In genomic region chr2:205733082-205733481, GRCh38 we compare ENCODE assay signal across 23 cellular contexts. TPM values are rescaled to one million over a fixed set of nuclear protein-coding genes. Genes with fewer than 3 reads are reported as not detected.
DNase-seq lines count a peak whose midpoint lies in the region; ATAC-seq and TF ChIP-seq lines count a peak whose summit lies in the region.
"Had no signal": no experiment of that assay in that cellular context is flagged by ENCODE, and none has a peak within 500 bp of the region (broad histone marks: within the 10 kb centered on the region; RNA-seq: fewer than 3 reads in every experiment).

No MANE protein-coding gene starts in this region.

- H3K27me3 ChIP-seq in mammary epithelial cell (ENCODE audit: insufficient read depth, low read length) (no peaks in the 10 kb centered on the region), layer of hippocampus (ENCODE audit: control insufficient read depth, insufficient read depth, low read length) (no peaks in the 10 kb centered on the region), ovary (no peaks in the 10 kb centered on the region), vagina (no peaks in the 10 kb centered on the region)
- H3K27me3 ChIP-seq: body of pancreas, Peyer's patch, thyroid gland had no signal

- peaks cover 11% of the 10 kb centered on the region for H3K4me1 Mint-ChIP-seq in MCF 10A (ENCODE audit: insufficient read depth, unreplicated experiment)
- H3K4me1 Mint-ChIP-seq: T-helper 17 cell had no signal

- CTCF ChIA-PET in MCF 10A (lab: Yijun Ruan, JAX) = no interaction called here
- CTCF ChIA-PET in mammary epithelial cell (lab: Charles Lee; ENCODE audit: low non-redundant PET) = no interaction called here

- TF ChIP-seq EP300 in ovary (IDR thresholded peaks at IDR 0.05) = no peak

- H3K27me3 Mint-ChIP-seq in MCF 10A (ENCODE audit: insufficient read depth, unreplicated experiment) = no peaks in the 10 kb centered on the region
- H3K27me3 Mint-ChIP-seq: stimulated activated memory B cell treated with anti-CD40 and anti-IgM and Interleukin-4, amounts not matched to agents 10 μg/mL and 1 μg/mL and 100 μg/mL, for 72 hours had no signal

- TF ChIP-seq CTCF in MCF 10A (IDR thresholded peaks at IDR 0.05; ENCODE audit: unreplicated experiment) = no peak
- TF ChIP-seq CTCF in mammary epithelial cell (conservative IDR thresholded peaks at IDR 0.05 in 1 of 2, IDR thresholded peaks at IDR 0.05 in 1 of 2; ENCODE audit: extremely low read depth in 1 of 2, insufficient read depth in 1 of 2, low read depth in 1 of 2, low read length in 2 of 2) = no peak
- TF ChIP-seq CTCF in ovary (IDR thresholded peaks at IDR 0.05) = no peak
- TF ChIP-seq CTCF in vagina (IDR thresholded peaks at IDR 0.05) = no peak

- DNase-seq in MCF 10A (ENCODE audit: unreplicated experiment) (no peak), mammary epithelial cell (no peak), ovary (no peak), vagina (ENCODE audit: extremely low spot score in 2 of 2) (no peak), Right ventricle myocardium inferior (ENCODE audit: missing footprints) (no peak)
- DNase-seq: 8988T; activated effector memory CD4-positive, alpha-beta T cell treated with Interleukin-2 at 50 U/mL for 16 hours; body of pancreas; effector memory CD8-positive, alpha-beta T cell; left cardiac atrium; midbrain; NCI-H1092 treated with DMSO at 0.1 percent for 48 hours; NCI-H2029; NCI-H226; Peyer's patch; small intestine; T-helper 17 cell; thyroid gland had no signal

- dilution Hi-C loops in mammary epithelial cell (cut with HindIII; ENCODE audit: low sequenced_read_pairs) = no loop called here

- TF ChIP-seq POLR2A in ovary (IDR thresholded peaks at IDR 0.05) (no peak), vagina (IDR thresholded peaks at IDR 0.05) (no peak)

- peaks cover 17% of the 10 kb centered on the region for H3K36me3 ChIP-seq in mammary epithelial cell (ENCODE audit: insufficient read depth, low read length)
- H3K36me3 ChIP-seq in ovary = no peaks in the 10 kb centered on the region
- peaks cover 0 to 6% of the 10 kb centered on the region in 2 donors for H3K36me3 ChIP-seq in vagina
- H3K36me3 ChIP-seq: thyroid gland had no signal

- ATAC-seq in HG02763 (IDR thresholded peaks at IDR 0.05; ENCODE audit: unreplicated experiment) = no peak
- ATAC-seq in Right ventricle myocardium inferior = no peak
- no peak for ATAC-seq in HG03159 (IDR thresholded peaks at IDR 0.05; ENCODE audit: unreplicated experiment)
- ATAC-seq: body of pancreas; effector memory CD8-positive, alpha-beta T cell; HCT116; left cardiac atrium; stimulated activated memory B cell treated with anti-CD40 and anti-IgM and Interleukin-4, amounts not matched to agents 10 μg/mL and 1 μg/mL and 100 μg/mL, for 72 hours; T-helper 17 cell had no signal

- no peak overlapping the region for H3K4me2 ChIP-seq in mammary epithelial cell (ENCODE audit: insufficient read depth, low read depth, low read length)

- H3K27ac ChIP-seq in mammary epithelial cell (ENCODE audit: insufficient read depth, low read depth, low read length) = no peak overlapping the region
- peak overlapping the region; percentile 71 for H3K27ac ChIP-seq in layer of hippocampus (ENCODE audit: low read depth, low read length)
- H3K27ac ChIP-seq in ovary = peak overlapping the region; percentile 31 to 71
- H3K27ac ChIP-seq in vagina = peak overlapping the region; percentile 78
- H3K27ac ChIP-seq: body of pancreas had no signal

- H3K79me2 ChIP-seq in mammary epithelial cell (ENCODE audit: insufficient read depth, low read length) = no peaks in the 10 kb centered on the region

- BruUV-seq in MCF 10A (replicated peaks; lab: Mats Ljungman, UMichigan) (no TSS peak), mammary epithelial cell (replicated peaks; lab: Mats Ljungman, UMichigan) (no TSS peak)

- peak overlapping the region; percentile 61 for H3K27ac Mint-ChIP-seq in MCF 10A (ENCODE audit: low read depth, unreplicated experiment)
- H3K27ac Mint-ChIP-seq: effector memory CD8-positive, alpha-beta T cell; stimulated activated memory B cell treated with anti-CD40 and anti-IgM and Interleukin-4, amounts not matched to agents 10 μg/mL and 1 μg/mL and 100 μg/mL, for 72 hours; T-helper 17 cell had no signal

- H3K9me3 ChIP-seq in mammary epithelial cell (replicated peaks; ENCODE audit: insufficient read depth, low read length) = no peaks in the 10 kb centered on the region
- no peaks in the 10 kb centered on the region for H3K9me3 ChIP-seq in ovary
- no peaks in the 10 kb centered on the region for H3K9me3 ChIP-seq in vagina
- H3K9me3 ChIP-seq: body of pancreas, Peyer's patch, thyroid gland had no signal

- H3K4me3 Mint-ChIP-seq in MCF 10A (ENCODE audit: unreplicated experiment) = no peak overlapping the region
- H3K4me3 Mint-ChIP-seq: effector memory CD8-positive, alpha-beta T cell; stimulated activated memory B cell treated with anti-CD40 and anti-IgM and Interleukin-4, amounts not matched to agents 10 μg/mL and 1 μg/mL and 100 μg/mL, for 72 hours; T-helper 17 cell had no signal

- intact Hi-C loops in MCF 10A (cut with micrococcal nuclease) (no loop called here), mammary epithelial cell (cut with micrococcal nuclease) (no loop called here), ovary (cut with DNase I) (loop anchor here in 2 of 4 donors (10.0 kb wide), 1 partner anchor 48 kb away; the partner anchor contains the start of gene NRP2 (in 2 of the 2)), vagina (cut with DNase I) (no loop called here), Right ventricle myocardium inferior (cut with DNase I) (no loop called here)

- WGBS in mammary epithelial cell (ENCODE audit: low coverage, missing lambda C conversion rate) = 94% methylated on average over 9 of the region's 9 CpGs
- whole genome bisulfite sequencing in ovary, 3 donors = 75 to 90% (median 85%) methylated on average over 9 of the region's 9 CpGs

- no peak overlapping the region for H3K9ac ChIP-seq in mammary epithelial cell (ENCODE audit: insufficient read depth, low read length)

- no peaks in the 10 kb centered on the region for H3K36me3 Mint-ChIP-seq in MCF 10A (ENCODE audit: insufficient read depth, unreplicated experiment)
- H3K36me3 Mint-ChIP-seq: stimulated activated memory B cell treated with anti-CD40 and anti-IgM and Interleukin-4, amounts not matched to agents 10 μg/mL and 1 μg/mL and 100 μg/mL, for 72 hours had no signal

- in situ Hi-C loops in mammary epithelial cell (cut with MboI; ENCODE audit: low sequenced_read_pairs in 2 of 2) = no loop called here

- peaks cover 7% of the 10 kb centered on the region for H3K4me1 ChIP-seq in mammary epithelial cell (ENCODE audit: insufficient read depth, low read length)
- H3K4me1 ChIP-seq in ovary (ENCODE audit: insufficient read depth) = peaks cover 19% of the 10 kb centered on the region
- H3K4me1 ChIP-seq in vagina = peaks cover 22% of the 10 kb centered on the region
- H3K4me1 ChIP-seq: body of pancreas had no signal

- no peak overlapping the region for H2AFZ ChIP-seq in mammary epithelial cell (ENCODE audit: low read depth, low read length)

- no peaks in the 10 kb centered on the region for H3K9me3 Mint-ChIP-seq in MCF 10A (ENCODE audit: unreplicated experiment)
- H3K9me3 Mint-ChIP-seq: effector memory CD8-positive, alpha-beta T cell; stimulated activated memory B cell treated with anti-CD40 and anti-IgM and Interleukin-4, amounts not matched to agents 10 μg/mL and 1 μg/mL and 100 μg/mL, for 72 hours had no signal

- H3K4me3 ChIP-seq in mammary epithelial cell (replicated peaks in 1 of 3; ENCODE audit: insufficient read depth in 1 of 3, low read depth in 2 of 3, low read length in 3 of 3) = no peak overlapping the region
- H3K4me3 ChIP-seq in ovary = no peak overlapping the region
- no peak overlapping the region for H3K4me3 ChIP-seq in vagina
- H3K4me3 ChIP-seq: body of pancreas, Peyer's patch, thyroid gland had no signal

- H4K20me1 ChIP-seq in mammary epithelial cell (ENCODE audit: insufficient read depth, low read length) = no peaks in the 10 kb centered on the region

- POLR2A ChIA-PET in MCF 10A (lab: Yijun Ruan, JAX) = interaction anchor here (1.2 kb wide), 1 partner anchor 50 kb away, joined by 3 read pairs; no protein-coding TSS in a partner anchor

RNA-seq across cellular contexts. Expression of gene NRP2, which starts 50.8 kb away (rescaled TPM):
- 6.7 and 10.3 TPM in 2 replicates for total RNA-seq in MCF 10A (2022)
- total RNA-seq in mammary epithelial cell = 10 to 100 TPM; 32.3 to 58.8 TPM
- polyA plus RNA-seq in mammary epithelial cell = 47.4 TPM
- 109 TPM for polyA minus RNA-seq in mammary epithelial cell
- 100 to 1,000 TPM in 5 of 7 donors, 10 to 100 TPM in 2; 47.9 to 143 (median 106) TPM for total RNA-seq in ovary
- 100 to 1,000 TPM in 1 of 2 donors, 10 to 100 TPM in 1; 72.7 to 111 TPM for polyA plus RNA-seq in ovary
- total RNA-seq in vagina = 65.6 TPM
- 7.6 TPM for total RNA-seq in Right ventricle myocardium inferior
